In genomic region chr3:151268267-151269235, GRCh38 we compare ENCODE assay signal across 10 cellular contexts. TPM values are rescaled to one million over a fixed set of nuclear protein-coding genes. Genes with fewer than 3 reads are reported as not detected.
A peak's percentile ranks its signal among the peaks of the same experiment; 100 is the strongest.
DNase-seq lines count a peak whose midpoint lies in the region; ATAC-seq, FAIRE-seq and TF ChIP-seq lines count a peak whose summit lies in the region.
"Had no signal": no experiment of that assay in that cellular context is flagged by ENCODE, and none has a peak within 500 bp of the region (broad histone marks: within the 10 kb centered on the region; RNA-seq: fewer than 3 reads in every experiment).

No MANE protein-coding gene starts in this region.

- TF ChIP-seq POLR2A in heart left ventricle (IDR thresholded peaks at IDR 0.05): no peak
- no peak for TF ChIP-seq POLR2A in stomach (IDR thresholded peaks at IDR 0.05)

- H3K27ac Mint-ChIP-seq in activated T-helper 1 cell treated with anti-CD3 and anti-CD28 coated beads, Interleukin-12 subunit alpha, Interleukin-12 subunit beta, Interleukin-2, Interleukin-4 antibody, amounts not matched to agents 30 ng/mL and 10 ng/mL and 1 ng/mL, durations not matched to agents 14 hours and 24 hours and 36 hours: peak overlapping the region; percentile 98

- H3K4me3 ChIP-seq in heart left ventricle (no peak overlapping the region), stomach (no peak overlapping the region), tibial artery (no peak overlapping the region), pancreas (no peak overlapping the region)
- H3K4me3 ChIP-seq: BLaER1 treated with 17β-estradiol and CSF1 and Interleukin-3, amounts not matched to agents 10 nM and 100 nM had no signal

- TF ChIP-seq CTCF in heart left ventricle (IDR thresholded peaks at IDR 0.05) (no peak), stomach (IDR thresholded peaks at IDR 0.05) (no peak), tibial artery (IDR thresholded peaks at IDR 0.05) (no peak), pancreas (IDR thresholded peaks at IDR 0.05) (no peak)

- H3K4me3 Mint-ChIP-seq in activated T-helper 1 cell treated with anti-CD3 and anti-CD28 coated beads, Interleukin-12 subunit alpha, Interleukin-12 subunit beta, Interleukin-2, Interleukin-4 antibody, amounts not matched to agents 30 ng/mL and 10 ng/mL and 1 ng/mL, durations not matched to agents 14 hours and 24 hours and 36 hours: peak overlapping the region; percentile 73

- FAIRE-seq in pancreas (lab: Jason Lieb, UNC): no peak

- H3K4me1 Mint-ChIP-seq in activated T-helper 1 cell treated with anti-CD3 and anti-CD28 coated beads, Interleukin-12 subunit alpha, Interleukin-12 subunit beta, Interleukin-2, Interleukin-4 antibody, amounts not matched to agents 30 ng/mL and 10 ng/mL and 1 ng/mL, durations not matched to agents 14 hours and 24 hours and 36 hours (ENCODE audit: low read depth): peaks cover 84% of the 10 kb centered on the region

- H3K27me3 ChIP-seq in heart left ventricle (no peaks in the 10 kb centered on the region), stomach (no peaks in the 10 kb centered on the region), tibial artery (no peaks in the 10 kb centered on the region), pancreas (no peaks in the 10 kb centered on the region)
- H3K27me3 ChIP-seq: BLaER1 treated with 17β-estradiol and CSF1 and Interleukin-3, amounts not matched to agents 10 nM and 100 nM had no signal

- H3K36me3 ChIP-seq in heart left ventricle (no peaks in the 10 kb centered on the region), stomach (no peaks in the 10 kb centered on the region), tibial artery (no peaks in the 10 kb centered on the region), pancreas (no peaks in the 10 kb centered on the region)
- H3K36me3 ChIP-seq: BLaER1 treated with 17β-estradiol and CSF1 and Interleukin-3, amounts not matched to agents 10 nM and 100 nM had no signal

- H3K27me3 Mint-ChIP-seq in activated T-helper 1 cell treated with anti-CD3 and anti-CD28 coated beads, Interleukin-12 subunit alpha, Interleukin-12 subunit beta, Interleukin-2, Interleukin-4 antibody, amounts not matched to agents 30 ng/mL and 10 ng/mL and 1 ng/mL, durations not matched to agents 14 hours and 24 hours and 36 hours (ENCODE audit: insufficient read depth): no peaks in the 10 kb centered on the region

- H3K4me1 ChIP-seq in heart left ventricle: peaks cover 0 to 61% (median 4%) of the 10 kb centered on the region in 12 donors
- peaks cover 0 to 57% (median 25%) of the 10 kb centered on the region in 4 donors for H3K4me1 ChIP-seq in stomach
- peaks cover 0 to 7% (median 1%) of the 10 kb centered on the region in 4 donors for H3K4me1 ChIP-seq in tibial artery
- H3K4me1 ChIP-seq in pancreas: no peaks in the 10 kb centered on the region

- intact Hi-C loops in heart left ventricle (cut with DNase I) (no loop called here), Right ventricle myocardium superior (cut with DNase I) (no loop called here), stomach (cut with DNase I; ENCODE audit: low total_unique reads) (no loop called here), tibial artery (cut with DNase I; ENCODE audit: low total_unique reads) (no loop called here), pancreas (cut with DNase I) (no loop called here)
- intact Hi-C loops in activated T-helper 1 cell treated with anti-CD3 and anti-CD28 coated beads, Interleukin-12 subunit alpha, Interleukin-12 subunit beta, Interleukin-2, Interleukin-4 antibody, amounts not matched to agents 30 ng/mL and 10 ng/mL and 1 ng/mL, durations not matched to agents 14 hours and 24 hours and 36 hours (cut with micrococcal nuclease): loop anchor here (1.0 to 5.0 kb wide), 8 partner anchors 10 to 856 kb away; partner anchors contain the start of genes GPR171 and P2RY14

- no peaks in the 10 kb centered on the region for H3K9me3 Mint-ChIP-seq in activated T-helper 1 cell treated with anti-CD3 and anti-CD28 coated beads, Interleukin-12 subunit alpha, Interleukin-12 subunit beta, Interleukin-2, Interleukin-4 antibody, amounts not matched to agents 30 ng/mL and 10 ng/mL and 1 ng/mL, durations not matched to agents 14 hours and 24 hours and 36 hours

- H3K9me3 ChIP-seq in heart left ventricle (no peaks in the 10 kb centered on the region), stomach (no peaks in the 10 kb centered on the region), tibial artery (no peaks in the 10 kb centered on the region), pancreas (no peaks in the 10 kb centered on the region)
- H3K9me3 ChIP-seq: BLaER1 treated with 17β-estradiol and CSF1 and Interleukin-3, amounts not matched to agents 10 nM and 100 nM had no signal

- TF ChIP-seq EP300 in stomach (IDR thresholded peaks at IDR 0.05): no peak

- DNase-seq in heart left ventricle (no peak), Right ventricle myocardium superior (no peak), stomach (no peak), tibial artery (no peak), pancreas (no peak), NOMO-1 treated with dmso at 0.1 percent for 144 hours (lab: John Stamatoyannopoulos, UW; ENCODE audit: unreplicated experiment) (no peak)
- DNase-seq in activated T-helper 1 cell treated with anti-CD3 and anti-CD28 coated beads, Interleukin-12 subunit alpha, Interleukin-12 subunit beta, Interleukin-2, Interleukin-4 antibody, amounts not matched to agents 30 ng/mL and 10 ng/mL and 1 ng/mL, durations not matched to agents 14 hours and 24 hours and 36 hours (ENCODE audit: low spot score): peak; percentile 61

- peak overlapping the region in 7 of 12 donors; percentile 9 to 79 (median 33) for H3K27ac ChIP-seq in heart left ventricle
- peak overlapping the region in 4 of 5 donors; percentile 13 to 86 (median 52) for H3K27ac ChIP-seq in stomach
- H3K27ac ChIP-seq in tibial artery: no peak overlapping the region
- no peak overlapping the region for H3K27ac ChIP-seq in pancreas
- H3K27ac ChIP-seq: BLaER1 treated with 17β-estradiol and CSF1 and Interleukin-3, amounts not matched to agents 10 nM and 100 nM; KMS-11 had no signal

- H3K36me3 Mint-ChIP-seq in activated T-helper 1 cell treated with anti-CD3 and anti-CD28 coated beads, Interleukin-12 subunit alpha, Interleukin-12 subunit beta, Interleukin-2, Interleukin-4 antibody, amounts not matched to agents 30 ng/mL and 10 ng/mL and 1 ng/mL, durations not matched to agents 14 hours and 24 hours and 36 hours (ENCODE audit: low read depth): peaks cover 23% of the 10 kb centered on the region

- 85 to 93% (median 91%) methylated on average over 11 of the region's 11 CpGs for WGBS in heart left ventricle, 4 donors
- WGBS in stomach, 5 donors: 72 to 88% (median 83%) methylated on average over 11 of the region's 11 CpGs
- WGBS in pancreas, 2 donors: 93 to 94% methylated on average over 11 of the region's 11 CpGs

- ATAC-seq in heart left ventricle (no peak), Right ventricle myocardium superior (ENCODE audit: poor library complexity) (no peak), HG03135 (IDR thresholded peaks at IDR 0.05; ENCODE audit: unreplicated experiment) (peak; percentile 43), pancreas (no peak)

RNA-seq across cellular contexts. Expression of gene P2RY14, which starts 9.8 kb away (rescaled TPM):
- total RNA-seq in heart left ventricle: 1 to 10 TPM; 1.9 to 8.4 (median 4.1) TPM
- polyA plus RNA-seq in heart left ventricle: 1 to 10 TPM in 1 of 2 donors, under 1 TPM in 1; 0.75 to 2.9 TPM
- total RNA-seq in Right ventricle myocardium superior: 3.6 TPM
- 7.7 and 9.4 TPM in 2 replicates for total RNA-seq in activated T-helper 1 cell treated with anti-CD3 and anti-CD28 coated beads, Interleukin-12 subunit alpha, Interleukin-12 subunit beta, Interleukin-2, Interleukin-4 antibody, amounts not matched to agents 30 ng/mL and 10 ng/mL and 1 ng/mL, durations not matched to agents 14 hours and 24 hours and 36 hours
- total RNA-seq in stomach: 10 to 100 TPM in 3 of 5 donors, 1 to 10 TPM in 2; 1.7 to 43.2 (median 11.6) TPM
- polyA plus RNA-seq in stomach: 1 to 10 TPM; 4.8 to 8.6 (median 8.6) TPM
- under 1 TPM; 0.08 to 0.38 (median 0.11) TPM for total RNA-seq in pancreas
- under 1 TPM; 0.08 to 0.47 TPM for polyA plus RNA-seq in pancreas

RNA-seq across cellular contexts. Expression of gene GPR87, which starts 48.1 kb away (rescaled TPM):
- total RNA-seq in heart left ventricle (not detected), Right ventricle myocardium superior (not detected), stomach (under 1 TPM in 1 of 5 donors, not detected in 4; 0.37 TPM), pancreas (not detected)
- polyA plus RNA-seq in heart left ventricle (not detected), stomach (10 to 100 TPM in 1 of 3 donors, not detected in 2; 32.3 TPM), pancreas (not detected)
- total RNA-seq in activated T-helper 1 cell treated with anti-CD3 and anti-CD28 coated beads, Interleukin-12 subunit alpha, Interleukin-12 subunit beta, Interleukin-2, Interleukin-4 antibody, amounts not matched to agents 30 ng/mL and 10 ng/mL and 1 ng/mL, durations not matched to agents 14 hours and 24 hours and 36 hours: 0.62 and 0.93 TPM in 2 replicates

Comparison
In these comparisons a context has a peak if more than half of its experiments do, and no peak if none do; other contexts are left out.
1. H3K27ac ChIP-seq: peak in heart left ventricle (7 of 12) and stomach (4 of 5); none in tibial artery (0 of 2) and pancreas (0 of 4).